8 cellular contexts compared by ENCODE assay signal in genomic region chr14:21476526-21476924, GRCh38. TPM values are rescaled to one million over a fixed set of nuclear protein-coding genes. Genes with fewer than 3 reads are reported as not detected.
A peak's percentile ranks its signal among the peaks of the same experiment; 100 is the strongest.
DNase-seq lines count a peak whose midpoint lies in the region; ATAC-seq and TF ChIP-seq lines count a peak whose summit lies in the region.

No MANE protein-coding gene starts in this region.

- no peak for TF ChIP-seq RAD21 in HCT116 (IDR thresholded peaks at IDR 0.05; ENCODE audit: low read depth)

- intact Hi-C loops in HCT116 (cut with micrococcal nuclease) (loop anchor here (1.0 to 2.0 kb wide), 3 partner anchors 20 to 39 kb away; partner anchors contain the start of genes CHD8 and METTL3), PC-3 (cut with micrococcal nuclease) (loop anchor here (1.0 to 2.0 kb wide), 3 partner anchors 35 to 92 kb away; partner anchors contain the start of genes METTL3 and SUPT16H), gastrocnemius medialis (cut with DNase I; ENCODE audit: low total_unique reads) (loop anchor here (1.0 to 5.0 kb wide), 3 partner anchors 35 to 209 kb away; partner anchors contain the start of genes HNRNPC, METTL3 and SUPT16H)

- TF ChIP-seq POLR2A in HCT116 (IDR thresholded peaks at IDR 0.05; ENCODE audit: borderline replicate concordance, extremely low read depth, insufficient read depth, insufficient read length): no peak
- TF ChIP-seq POLR2A in gastrocnemius medialis (IDR thresholded peaks at IDR 0.05): no peak

- peaks cover 28% of the 10 kb centered on the region for H3K4me1 Mint-ChIP-seq in activated naive CD8-positive, alpha-beta T cell treated with anti-CD3 and anti-CD28 coated beads, Interleukin-2, amount 50 U/mL, for 24 hours

- H3K27ac Mint-ChIP-seq in activated naive CD8-positive, alpha-beta T cell treated with anti-CD3 and anti-CD28 coated beads, Interleukin-2, amount 50 U/mL, for 24 hours: peak overlapping the region; percentile 98

- H3K4me3 Mint-ChIP-seq in activated naive CD8-positive, alpha-beta T cell treated with anti-CD3 and anti-CD28 coated beads, Interleukin-2, amount 50 U/mL, for 24 hours: peak overlapping the region; percentile 99

- H3F3A ChIP-seq in PC-3 (ENCODE audit: low read length, unreplicated experiment): no peaks in the 10 kb centered on the region

- H3K9me2 ChIP-seq in HCT116 (ENCODE audit: insufficient read depth): no peaks in the 10 kb centered on the region
- no peaks in the 10 kb centered on the region for H3K9me2 ChIP-seq in PC-3 (replicated peaks; ENCODE audit: low read length)

- in situ Hi-C loops in gastrocnemius medialis (cut with MboI; ENCODE audit: low sequenced_read_pairs in 4 of 4): no loop called here

- RAD21 ChIA-PET in HCT116 (lab: Charles Lee; ENCODE audit: low non-redundant PET in 1 of 2, low total read pairs in 2 of 2, uncharacterized antibody in 2 of 2, unreplicated experiment in 2 of 2): no interaction called here

- peak overlapping the region; percentile 81 for H2AFZ ChIP-seq in HCT116 (ENCODE audit: low read depth, low read length, poor library complexity, severe bottlenecking)
- H2AFZ ChIP-seq in PC-3 (ENCODE audit: low read length): peak overlapping the region; percentile 82

- H3K4me3 ChIP-seq in GM12864 (ENCODE audit: low read depth, low read length): peak overlapping the region; percentile 91
- peak overlapping the region; percentile 97 to 99 for H3K4me3 ChIP-seq in HCT116 (replicated peaks in 1 of 2; ENCODE audit: low read depth in 1 of 2, low read length in 2 of 2)
- peak overlapping the region; percentile 100 for H3K4me3 ChIP-seq in PC-3 (ENCODE audit: low read length)
- peak overlapping the region; percentile 66 to 90 (median 80) for H3K4me3 ChIP-seq in gastrocnemius medialis

- H3K36me3 Mint-ChIP-seq in activated naive CD8-positive, alpha-beta T cell treated with anti-CD3 and anti-CD28 coated beads, Interleukin-2, amount 50 U/mL, for 24 hours (ENCODE audit: low read depth): peaks cover 21% of the 10 kb centered on the region

- H3K4me1 ChIP-seq in HCT116 (ENCODE audit: control insufficient read depth in 1 of 2, insufficient read depth in 2 of 2, low read length in 2 of 2) (peaks cover 8 to 14% of the 10 kb centered on the region in 2 experiments), PC-3 (ENCODE audit: insufficient read depth, low read length) (peaks cover 13% of the 10 kb centered on the region), gastrocnemius medialis (peaks cover 19 to 20% of the 10 kb centered on the region in 2 donors)

- peak overlapping the region; percentile 79 for H3K9ac ChIP-seq in HCT116 (ENCODE audit: low read length)
- peak overlapping the region; percentile 75 for H3K9ac ChIP-seq in PC-3 (ENCODE audit: low read length)

- H3K4me2 ChIP-seq in HCT116 (ENCODE audit: low read length) (peak overlapping the region; percentile 78), PC-3 (ENCODE audit: low read length) (peak overlapping the region; percentile 84)

- no peaks in the 10 kb centered on the region for H3K27me3 Mint-ChIP-seq in activated naive CD8-positive, alpha-beta T cell treated with anti-CD3 and anti-CD28 coated beads, Interleukin-2, amount 50 U/mL, for 24 hours

- TF ChIP-seq CTCF in GM12864 (IDR thresholded peaks at IDR 0.05; ENCODE audit: low read depth, low read length, missing control alignments) (no peak), HCT116 (IDR thresholded peaks at IDR 0.05 in 2 of 3, conservative IDR thresholded peaks at IDR 0.05 in 1 of 3; ENCODE audit: borderline replicate concordance in 1 of 3, insufficient read depth in 1 of 3, low read depth in 2 of 3, low read length in 2 of 3) (no peak), PC-3 (conservative IDR thresholded peaks at IDR 0.05; ENCODE audit: low read depth, low read length) (no peak), gastrocnemius medialis (IDR thresholded peaks at IDR 0.05 in 4 of 5, conservative IDR thresholded peaks at IDR 0.05 in 1 of 5) (no peak)

- DNase-seq in GM12864 (ENCODE audit: low read depth) (no peak), HCT116 (ENCODE audit: low read depth, low spot score) (no peak), PC-3 (peak; percentile 79), hepatic stellate cell (ENCODE audit: low spot score) (peak; percentile 52), gastrocnemius medialis (peak in 1 of 2 donors; percentile 82), NCI-H2107 (lab: John Stamatoyannopoulos, UW) (no peak)
- peak; percentile 82 for DNase-seq in activated naive CD8-positive, alpha-beta T cell treated with anti-CD3 and anti-CD28 coated beads, Interleukin-2, amount 50 U/mL, for 24 hours

- H3K27ac ChIP-seq in HCT116 (ENCODE audit: low read depth, low read length) (peak overlapping the region; percentile 46), PC-3 (ENCODE audit: low read length) (peak overlapping the region; percentile 61), gastrocnemius medialis (peak overlapping the region; percentile 83 to 89 (median 87))

- ATAC-seq in HCT116: peak; percentile 79
- peak; percentile 79 for ATAC-seq in PC-3
- peak; percentile 46 for ATAC-seq in activated naive CD8-positive, alpha-beta T cell treated with anti-CD3 and anti-CD28 coated beads, Interleukin-2, amount 50 U/mL, for 24 hours
- ATAC-seq in gastrocnemius medialis: peak; percentile 72 to 74
- no peak for ATAC-seq in GM18868 (IDR thresholded peaks at IDR 0.05; ENCODE audit: unreplicated experiment)

- no peaks in the 10 kb centered on the region for H4K20me1 ChIP-seq in HCT116 (ENCODE audit: insufficient read depth)
- H4K20me1 ChIP-seq in PC-3 (ENCODE audit: low read length): no peaks in the 10 kb centered on the region

- POLR2A ChIA-PET in HCT116 (lab: Charles Lee): interaction anchor here (0.6 to 1.3 kb wide), 3 partner anchors 21 to 1980 kb away, joined by 3 to 9 read pairs (median 4); partner anchors contain the start of gene CHD8
- POLR2A ChIA-PET in PC-3 (lab: Charles Lee; ENCODE audit: unreplicated experiment): interaction anchor here (0.6 kb wide), 2 partner anchors 58 to 215 kb away, joined by 4 to 6 read pairs; no protein-coding TSS in a partner anchor

- H3K27me3 ChIP-seq in HCT116 (ENCODE audit: insufficient read depth, low read length): no peaks in the 10 kb centered on the region
- no peaks in the 10 kb centered on the region for H3K27me3 ChIP-seq in PC-3 (ENCODE audit: low read length)
- H3K27me3 ChIP-seq in gastrocnemius medialis: no peaks in the 10 kb centered on the region

- H3K9me3 Mint-ChIP-seq in activated naive CD8-positive, alpha-beta T cell treated with anti-CD3 and anti-CD28 coated beads, Interleukin-2, amount 50 U/mL, for 24 hours: no peaks in the 10 kb centered on the region

- peaks cover 5 to 13% of the 10 kb centered on the region in 2 experiments; a peak in 2 of 4 replicates for H3K36me3 ChIP-seq in HCT116 (ENCODE audit: control insufficient read depth in 1 of 2, insufficient read depth in 2 of 2, low read length in 2 of 2)
- peaks cover 3% of the 10 kb centered on the region; the same call in 1 of the 2 replicates for H3K36me3 ChIP-seq in PC-3 (ENCODE audit: low read depth, low read length)
- H3K36me3 ChIP-seq in gastrocnemius medialis: peaks cover 0 to 25% of the 10 kb centered on the region in 2 donors

- H3K9me3 ChIP-seq in HCT116 (ENCODE audit: control insufficient read depth in 1 of 2, insufficient read depth in 1 of 2, low read depth in 1 of 2, low read length in 2 of 2) (no peaks in the 10 kb centered on the region), PC-3 (ENCODE audit: low read length) (no peaks in the 10 kb centered on the region), gastrocnemius medialis (no peaks in the 10 kb centered on the region)

- CTCF ChIA-PET in HCT116 (lab: Charles Lee) (interaction anchor here (0.5 to 2.7 kb wide), 6 partner anchors 12 to 92 kb away, joined by 3 to 8 read pairs (median 4); partner anchors contain the start of genes CHD8 and SUPT16H), PC-3 (lab: Charles Lee) (no interaction called here)

- H3K79me2 ChIP-seq in HCT116 (ENCODE audit: insufficient read depth, low read length) (peaks cover 43% of the 10 kb centered on the region), PC-3 (ENCODE audit: low read length) (peaks cover 45% of the 10 kb centered on the region)

- no TSS peak for BruUV-seq in HCT116 (replicated peaks; lab: Mats Ljungman, UMichigan)
- no TSS peak for BruUV-seq in PC-3 (replicated peaks; lab: Mats Ljungman, UMichigan)

TF ChIP-seq in HCT116, 20 proteins besides CTCF, POLR2A, EP300 and RAD21 (continues in another document):
- TF ChIP-seq SRF (IDR thresholded peaks at IDR 0.05; ENCODE audit: low read depth) (no peak; the same call in 1 of the 2 replicates), ZNF274 (IDR thresholded peaks at IDR 0.05; ENCODE audit: low read depth, low read length) (no peak), ZBTB33 (IDR thresholded peaks at IDR 0.05; ENCODE audit: extremely low read depth, insufficient replicate concordance, low read length) (no peak)

RNA-seq across cellular contexts. Expression of gene RAB2B, which starts 0.2 kb away (rescaled TPM):
- total RNA-seq in HCT116 (2021; ENCODE audit: unreplicated experiment) (24.3 TPM), PC-3 (2014; rRNA removed) (11.7 and 26.8 TPM in 2 replicates), gastrocnemius medialis (10 to 100 TPM in 1 of 4 donors, 1 to 10 TPM in 3; 4.8 to 13.6 (median 8.0) TPM)
- 16.2 and 23.7 TPM in 2 replicates for polyA plus RNA-seq in HCT116 (2012)

RNA-seq across cellular contexts. Expression of gene TOX4, which starts 0.5 kb away (rescaled TPM):
- total RNA-seq in HCT116 (2021; ENCODE audit: unreplicated experiment) (58.5 TPM), PC-3 (2014; rRNA removed) (26.7 and 38.5 TPM in 2 replicates), gastrocnemius medialis (100 to 1,000 TPM in 2 of 4 donors, 10 to 100 TPM in 2; 57.2 to 135 (median 112) TPM)
- 53.8 and 62.3 TPM in 2 replicates for polyA plus RNA-seq in HCT116 (2012)

RNA-seq across cellular contexts. Expression of gene CHD8, which starts 20.6 kb away (rescaled TPM):
- total RNA-seq in HCT116 (2021; ENCODE audit: unreplicated experiment) (46.8 TPM), PC-3 (2014; rRNA removed) (57.4 and 81.0 TPM in 2 replicates), gastrocnemius medialis (10 to 100 TPM; 23.8 to 49.5 (median 37.6) TPM)
- 35.5 and 36.0 TPM in 2 replicates for polyA plus RNA-seq in HCT116 (2012)

RNA-seq across cellular contexts. Expression of gene METTL3, which starts 34.6 kb away (rescaled TPM):
- 62.3 TPM for total RNA-seq in HCT116 (2021; ENCODE audit: unreplicated experiment)
- 41.6 and 48.0 TPM in 2 replicates for polyA plus RNA-seq in HCT116 (2012)
- total RNA-seq in PC-3 (2014; rRNA removed): 47.6 and 57.1 TPM in 2 replicates
- 10 to 100 TPM; 16.5 to 52.4 (median 34.6) TPM for total RNA-seq in gastrocnemius medialis

RNA-seq across cellular contexts. Expression of gene SALL2, which starts 49.6 kb away (rescaled TPM):
- total RNA-seq in HCT116 (2021; ENCODE audit: unreplicated experiment) (0.47 TPM), PC-3 (2014; rRNA removed) (4.1 and 6.0 TPM in 2 replicates), gastrocnemius medialis (1 to 10 TPM in 3 of 4 donors, under 1 TPM in 1; 0.80 to 2.0 (median 1.1) TPM)
- polyA plus RNA-seq in HCT116 (2012): not detected in 2 replicates

Comparison
In these comparisons a context has a peak if more than half of its experiments do, and no peak if none do; other contexts are left out.
1. DNase-seq: peak in PC-3 (single experiment), activated naive CD8-positive, alpha-beta T cell treated with anti-CD3 and anti-CD28 coated beads, Interleukin-2, amount 50 U/mL, for 24 hours (single experiment) and hepatic stellate cell (single experiment); none in GM12864 (single experiment), HCT116 (single experiment) and NCI-H2107 (single experiment).
2. Peak in every context shown above with its lines, with median percentiles within 50 percentile points of each other: H3K4me3 ChIP-seq and H3K27ac ChIP-seq.